ENCODE assay signal across 35 cellular contexts in genomic region chr4:117378942-117379341, GRCh38.
"Had no signal": no experiment of that assay in that cellular context is flagged by ENCODE, and none has a peak within 500 bp of the region (broad histone marks: within the 10 kb centered on the region; RNA-seq: fewer than 3 reads in every experiment).

No MANE protein-coding gene starts in this region.

- H3K9ac ChIP-seq: KMS-11 had no signal

- H3K27me3 ChIP-seq: MG63 had no signal

- H3K27ac ChIP-seq: KMS-11 had no signal

- H3K9me3 ChIP-seq: MG63 had no signal

- H3K4me2 ChIP-seq: KMS-11 had no signal

- DNase-seq: Karpas-422, MG63, MV-4-11, NCI-H1048, NCI-H1092, NCI-H1092 treated with DMSO at 0.1 percent for 48 hours, NCI-H1105, NCI-H1105 treated with DMSO at 0.1 percent for 48 hours, NCI-H1417, NCI-H1417 treated with DMSO at 0.1 percent for 48 hours, NCI-H1436, NCI-H1436 treated with DMSO at 0.1 percent for 48 hours, NCI-H146, NCI-H1694, NCI-H1694 treated with DMSO at 0.1 percent for 48 hours, NCI-H187, NCI-H187 treated with DMSO at 0.1 percent for 48 hours, NCI-H1930, NCI-H2029, NCI-H2029 treated with DMSO at 0.1 percent for 48 hours, NCI-H2081, NCI-H2081 treated with DMSO at 0.1 percent for 48 hours, NCI-H2107, NCI-H2171, NCI-H2171 treated with DMSO at 0.1 percent for 48 hours, NCI-H2227 treated with DMSO at 0.1 percent for 48 hours, NCI-H226, NCI-H345, NCI-H446, NCI-H446 treated with DMSO at 0.1 percent for 48 hours, NCI-H510A, NCI-H510A treated with DMSO at 0.1 percent for 48 hours, NCI-H524, NCI-H524 treated with DMSO at 0.1 percent for 48 hours had no signal

- H3K36me3 ChIP-seq: MG63 had no signal

- H3K4me3 ChIP-seq: MG63 had no signal
